In genomic region chr17:32899240-32900013, GRCh38 we compare ENCODE assay signal across 19 cellular contexts. TPM values are rescaled to one million over a fixed set of nuclear protein-coding genes. Genes with fewer than 3 reads are reported as not detected.
DNase-seq lines count a peak whose midpoint lies in the region; ATAC-seq, FAIRE-seq and TF ChIP-seq lines count a peak whose summit lies in the region.
"Had no signal": no experiment of that assay in that cellular context is flagged by ENCODE, and none has a peak within 500 bp of the region (broad histone marks: within the 10 kb centered on the region; RNA-seq: fewer than 3 reads in every experiment).

No MANE protein-coding gene starts in this region.

- H2AFZ ChIP-seq in MM.1S (ENCODE audit: low read length) (peak overlapping the region; percentile 14; the same call in 1 of the 2 replicates), neuronal stem cell (ENCODE audit: low read length) (no peak overlapping the region)
- H2AFZ ChIP-seq: GM23338 had no signal

- H4K20me1 ChIP-seq in MM.1S (ENCODE audit: insufficient read depth, low read length), result no peaks in the 10 kb centered on the region

- intact Hi-C loops in kidney (cut with DNase I), result loop anchor here (10.0 kb wide), 1 partner anchor 115 kb away; no protein-coding TSS in a partner anchor

- no peak for ATAC-seq in foreskin keratinocyte
- ATAC-seq: GM23338 had no signal

- no peak overlapping the region for H4K91ac ChIP-seq in neuronal stem cell (ENCODE audit: low read depth, low read length, poor library complexity)

- no peak overlapping the region for H3K9ac ChIP-seq in MM.1S (ENCODE audit: low read length)
- no peak overlapping the region for H3K9ac ChIP-seq in kidney (ENCODE audit: low read length in 2 of 2)
- no peak overlapping the region for H3K9ac ChIP-seq in neuronal stem cell (ENCODE audit: low read depth, low read length, poor library complexity)

- H3K79me1 ChIP-seq in neuronal stem cell (ENCODE audit: low read depth, low read length), result no peaks in the 10 kb centered on the region

- no peak overlapping the region for H2BK5ac ChIP-seq in neuronal stem cell (ENCODE audit: low read length)

- DNase-seq in MM.1S (no peak), kidney (no peak), neuronal stem cell (ENCODE audit: low spot score) (no peak), foreskin melanocyte (no peak), foreskin keratinocyte (no peak)
- DNase-seq: AML-193; Calu3; CD4-positive, alpha-beta memory T cell; DMS79 treated with DMSO at 0.1 percent for 48 hours; GF-D8; HCEC 1CT; IMR-90 had no signal

- peaks cover 29% of the 10 kb centered on the region for H3K4me1 ChIP-seq in MM.1S (ENCODE audit: low read length)
- no peaks in the 10 kb centered on the region for H3K4me1 ChIP-seq in kidney (ENCODE audit: control insufficient read depth in 1 of 2, insufficient read depth in 1 of 2, low read depth in 1 of 2, low read length in 2 of 2)
- H3K4me1 ChIP-seq in neuronal stem cell (ENCODE audit: control insufficient read depth in 2 of 2, insufficient read depth in 1 of 2, low read depth in 1 of 2, low read length in 2 of 2), result no peaks in the 10 kb centered on the region
- H3K4me1 ChIP-seq in foreskin keratinocyte, result peaks cover 15% of the 10 kb centered on the region

- H3K9me2 ChIP-seq in MM.1S (replicated peaks; ENCODE audit: insufficient read depth, low read length), result no peaks in the 10 kb centered on the region

- H3K4me2 ChIP-seq in MM.1S (ENCODE audit: low read depth, low read length), result peak overlapping the region; percentile 43; the same call in 1 of the 2 replicates
- H3K4me2 ChIP-seq in neuronal stem cell (ENCODE audit: insufficient read depth, low read length, poor library complexity, severe bottlenecking), result no peak overlapping the region
- H3K4me2 ChIP-seq: GM23338 had no signal

- H3K79me2 ChIP-seq in MM.1S (ENCODE audit: low read length), result no peaks in the 10 kb centered on the region

- TF ChIP-seq CTCF in MM.1S (IDR thresholded peaks at IDR 0.05; ENCODE audit: low read length) (no peak), kidney (IDR thresholded peaks at IDR 0.05; ENCODE audit: borderline replicate concordance, extremely low read depth, insufficient read depth) (no peak), foreskin keratinocyte (conservative IDR thresholded peaks at IDR 0.05) (no peak)

- H4K8ac ChIP-seq in neuronal stem cell (ENCODE audit: low read depth, low read length), result no peak overlapping the region

- no peak overlapping the region for H3K4ac ChIP-seq in neuronal stem cell (ENCODE audit: low read length)

- no CpG with 5 or more reads among the region's 2 CpGs for WGBS in neuronal stem cell (ENCODE audit: extremely low coverage in 2 of 2, insufficient read length in 2 of 2, insufficient replicate concordance in 1 of 2), 2 donors

- no peak overlapping the region for H3K14ac ChIP-seq in neuronal stem cell (ENCODE audit: low read length)

- no peak overlapping the region for H3K23ac ChIP-seq in neuronal stem cell (ENCODE audit: low read depth, low read length, poor library complexity)

- FAIRE-seq in A204.1 (lab: Jason Lieb, UNC) (peak; percentile 3), colon (lab: Jason Lieb, UNC) (peak; percentile 28), kidney (lab: Jason Lieb, UNC) (peak; percentile 76)
- FAIRE-seq: H54, HTR-8/SVneo had no signal

- no peaks in the 10 kb centered on the region for H3F3A ChIP-seq in MM.1S (ENCODE audit: insufficient read depth, low read length)

- H2BK12ac ChIP-seq in neuronal stem cell (ENCODE audit: low read length), result no peak overlapping the region

- no peak overlapping the region for H3K4me3 ChIP-seq in MM.1S (ENCODE audit: low read length)
- no peak overlapping the region for H3K4me3 ChIP-seq in kidney (ENCODE audit: low read length in 2 of 2)
- H3K4me3 ChIP-seq in neuronal stem cell (ENCODE audit: low read length in 2 of 2), result no peak overlapping the region
- H3K4me3 ChIP-seq: GM23338 had no signal

- no peak overlapping the region for H2BK120ac ChIP-seq in neuronal stem cell (ENCODE audit: low read depth, low read length)

- no peak overlapping the region for H2BK15ac ChIP-seq in neuronal stem cell (ENCODE audit: low read length)

- H3K27ac ChIP-seq in MM.1S (ENCODE audit: low read length), result peak overlapping the region; percentile 3; the same call in 1 of the 2 replicates
- H3K27ac ChIP-seq in kidney (ENCODE audit: low read depth in 2 of 2, low read length in 2 of 2), result no peak overlapping the region
- no peak overlapping the region for H3K27ac ChIP-seq in neuronal stem cell (replicated peaks; ENCODE audit: low read length)
- H3K27ac ChIP-seq in foreskin keratinocyte, result no peak overlapping the region
- H3K27ac ChIP-seq: C4-2B had no signal

- H3K9me3 ChIP-seq in MM.1S (replicated peaks; ENCODE audit: insufficient read depth, low read length), result no peaks in the 10 kb centered on the region
- no peaks in the 10 kb centered on the region for H3K9me3 ChIP-seq in kidney (ENCODE audit: control insufficient read depth in 1 of 2, low read length in 2 of 2)
- H3K9me3 ChIP-seq in neuronal stem cell (replicated peaks in 1 of 2; ENCODE audit: control insufficient read depth in 2 of 2, insufficient read depth in 1 of 2, low read depth in 1 of 2, low read length in 2 of 2), result no peaks in the 10 kb centered on the region

- H3K18ac ChIP-seq in neuronal stem cell (ENCODE audit: low read length), result no peak overlapping the region

- H3K36me3 ChIP-seq in MM.1S (replicated peaks; ENCODE audit: insufficient read depth, low read length), result no peaks in the 10 kb centered on the region
- H3K36me3 ChIP-seq in kidney (ENCODE audit: control insufficient read depth in 1 of 2, insufficient read depth in 2 of 2, low read length in 2 of 2), result no peaks in the 10 kb centered on the region
- H3K36me3 ChIP-seq in neuronal stem cell (replicated peaks in 1 of 2; ENCODE audit: control insufficient read depth in 2 of 2, insufficient read depth in 2 of 2, low read length in 2 of 2), result no peaks in the 10 kb centered on the region

- H2AK5ac ChIP-seq in neuronal stem cell (ENCODE audit: low read depth, low read length), result no peak overlapping the region

- no peaks in the 10 kb centered on the region for H3K27me3 ChIP-seq in MM.1S (replicated peaks; ENCODE audit: insufficient read depth, low read length)
- H3K27me3 ChIP-seq in neuronal stem cell (ENCODE audit: control insufficient read depth in 3 of 3, insufficient read depth in 3 of 3, low read depth in 1 of 3, low read length in 3 of 3), result peaks cover 0 to 23% (median 0%) of the 10 kb centered on the region in 3 experiments
- H3K27me3 ChIP-seq in foreskin keratinocyte, result no peaks in the 10 kb centered on the region

RNA-seq across cellular contexts. Expression of gene MYO1D, which starts 22.5 kb away (rescaled TPM):
- 99.9 TPM for total RNA-seq in kidney
- 21.1 TPM for polyA plus RNA-seq in kidney (ENCODE audit: insufficient read depth, low read depth, low replicate concordance)
- polyA plus RNA-seq in neuronal stem cell (2013, experiment 1 of 2), result 1.8 TPM
- 2.3 TPM for polyA plus RNA-seq in neuronal stem cell (2013, experiment 2 of 2)
- 61.6 and 62.2 TPM in 2 replicates for total RNA-seq in foreskin keratinocyte
- polyA plus RNA-seq in foreskin keratinocyte, result 24.3 and 29.5 TPM in 2 replicates

RNA-seq across cellular contexts. Expression of gene TMEM98, which starts 28.5 kb away (rescaled TPM):
- total RNA-seq in kidney (57.1 TPM), foreskin keratinocyte (46.6 and 53.7 TPM in 2 replicates)
- polyA plus RNA-seq in kidney (ENCODE audit: insufficient read depth, low read depth, low replicate concordance) (44.0 TPM), foreskin keratinocyte (70.5 and 71.3 TPM in 2 replicates)
- 76.0 TPM for polyA plus RNA-seq in neuronal stem cell (2013, experiment 1 of 2)
- 73.5 TPM for polyA plus RNA-seq in neuronal stem cell (2013, experiment 2 of 2)
- total RNA-seq: A172; CD4-positive, alpha-beta memory T cell had no signal
- polyA plus RNA-seq: CD4-positive, alpha-beta memory T cell had no signal
